ENCODE assay signal across 12 cellular contexts in the genomic region with DNA sequence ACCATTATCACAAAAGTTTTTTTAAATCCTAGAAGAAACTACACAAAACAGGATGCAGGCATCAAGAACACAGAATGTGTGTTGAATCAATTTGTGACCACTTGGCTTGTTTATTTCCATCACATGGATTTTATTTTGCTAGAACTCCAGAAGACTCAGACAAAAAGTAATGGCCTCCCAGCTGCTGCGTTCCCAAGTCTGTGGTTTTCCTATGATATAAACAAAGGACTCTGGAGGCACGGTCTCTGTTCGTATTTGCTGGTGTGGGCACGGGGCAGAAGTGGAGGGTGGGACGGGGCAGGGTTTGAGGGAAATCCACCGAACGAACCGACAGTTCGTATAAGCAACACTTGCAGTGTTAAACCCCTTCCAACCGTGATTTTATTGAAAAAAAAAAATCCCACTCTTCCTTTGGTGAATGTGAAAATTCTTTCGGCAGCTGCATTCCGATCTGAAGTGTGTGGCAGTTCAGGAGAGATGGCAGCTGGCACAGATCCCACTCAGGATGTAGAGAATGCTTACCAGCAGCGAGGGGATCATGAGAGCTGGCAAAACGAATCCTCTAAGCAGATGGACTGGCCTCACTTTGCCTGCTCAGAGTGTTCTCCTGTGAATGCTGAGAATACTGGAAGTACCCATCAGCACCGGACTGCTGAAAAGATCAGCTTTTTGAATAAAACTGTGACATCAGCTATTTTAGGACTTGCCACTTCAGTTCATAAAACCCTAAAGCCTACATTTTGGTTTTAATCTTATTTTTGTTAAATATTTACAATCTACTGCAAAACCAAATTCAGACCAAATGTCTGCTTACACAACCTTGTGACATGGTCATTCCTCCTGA.
DNase-seq lines count a peak whose midpoint lies in the region; ATAC-seq and TF ChIP-seq lines count a peak whose summit lies in the region.
"Had no signal": no experiment of that assay in that cellular context is flagged by ENCODE, and none has a peak within 500 bp of the region (broad histone marks: within the 10 kb centered on the region; RNA-seq: fewer than 3 reads in every experiment).

No MANE protein-coding gene starts in this region.

- 73 to 77% methylated on average over 15 of the region's 15 CpGs for WGBS in esophagus squamous epithelium, 2 donors

- H3K4me3 ChIP-seq in esophagus squamous epithelium (no peak overlapping the region), skeletal muscle cell (ENCODE audit: low read depth, low read length) (peak overlapping the region; percentile 24), PC-3 (ENCODE audit: low read length) (no peak overlapping the region)
- H3K4me3 ChIP-seq in naive thymus-derived CD4-positive, alpha-beta T cell (ENCODE audit: low read length), result no peak overlapping the region

- POLR2A ChIA-PET in naive thymus-derived CD8-positive, alpha-beta T cell (lab: Charles Lee), result no interaction called here
- POLR2A ChIA-PET in naive thymus-derived CD4-positive, alpha-beta T cell (lab: Charles Lee), result no interaction called here
- POLR2A ChIA-PET in PC-3 (lab: Charles Lee; ENCODE audit: unreplicated experiment), result no interaction called here

- no peaks in the 10 kb centered on the region for H4K20me1 ChIP-seq in PC-3 (ENCODE audit: low read length)

- CTCF ChIA-PET in naive thymus-derived CD4-positive, alpha-beta T cell (lab: Charles Lee), result no interaction called here
- CTCF ChIA-PET in PC-3 (lab: Charles Lee), result no interaction called here

- no TSS peak for BruUV-seq in PC-3 (replicated peaks; lab: Mats Ljungman, UMichigan)

- H3K9me3 ChIP-seq in esophagus squamous epithelium (no peaks in the 10 kb centered on the region), PC-3 (ENCODE audit: low read length) (no peaks in the 10 kb centered on the region)
- no peaks in the 10 kb centered on the region for H3K9me3 ChIP-seq in naive thymus-derived CD4-positive, alpha-beta T cell (ENCODE audit: control insufficient read depth in 2 of 3, low read length in 3 of 3)

- peak overlapping the region in 1 of 10 donors; percentile 33 for H3K27ac Mint-ChIP-seq in naive thymus-derived CD8-positive, alpha-beta T cell
- H3K27ac Mint-ChIP-seq in naive thymus-derived CD4-positive, alpha-beta T cell, result peak overlapping the region in 1 of 9 donors; percentile 45
- H3K27ac Mint-ChIP-seq: progenitor cell of endocrine pancreas had no signal

- H3K27me3 ChIP-seq in esophagus squamous epithelium (no peaks in the 10 kb centered on the region), PC-3 (ENCODE audit: low read length) (no peaks in the 10 kb centered on the region)
- H3K27me3 ChIP-seq in naive thymus-derived CD4-positive, alpha-beta T cell (ENCODE audit: control insufficient read depth in 2 of 2, insufficient read depth in 2 of 2, low read length in 2 of 2), result no peaks in the 10 kb centered on the region

- no peaks in the 10 kb centered on the region for H3K9me2 ChIP-seq in PC-3 (replicated peaks; ENCODE audit: low read length)

- TF ChIP-seq POLR2A in esophagus squamous epithelium (IDR thresholded peaks at IDR 0.05), result no peak

- ATAC-seq in naive thymus-derived CD8-positive, alpha-beta T cell, result no peak
- ATAC-seq in naive thymus-derived CD4-positive, alpha-beta T cell, result no peak
- ATAC-seq in PC-3 (no peak), GM18909 (IDR thresholded peaks at IDR 0.05; ENCODE audit: poor library complexity, unreplicated experiment) (no peak)
- ATAC-seq: HCT116 had no signal

- H3K9ac ChIP-seq in PC-3 (ENCODE audit: low read length), result no peak overlapping the region

- H3K4me2 ChIP-seq in PC-3 (ENCODE audit: low read length), result no peak overlapping the region

- no peaks in the 10 kb centered on the region for H3K4me1 Mint-ChIP-seq in naive thymus-derived CD8-positive, alpha-beta T cell
- H3K4me1 Mint-ChIP-seq in naive thymus-derived CD4-positive, alpha-beta T cell, result peaks cover 0 to 13% (median 0%) of the 10 kb centered on the region in 7 donors
- H3K4me1 Mint-ChIP-seq: activated naive CD4-positive, alpha-beta T cell treated with anti-CD3 and anti-CD28 coated beads, Interleukin-2, amount 50 U/mL, for 24 hours had no signal

- H3F3A ChIP-seq in PC-3 (ENCODE audit: low read length, unreplicated experiment), result no peaks in the 10 kb centered on the region

- H3K27me3 Mint-ChIP-seq in naive thymus-derived CD8-positive, alpha-beta T cell, result no peaks in the 10 kb centered on the region
- no peaks in the 10 kb centered on the region for H3K27me3 Mint-ChIP-seq in naive thymus-derived CD4-positive, alpha-beta T cell
- H3K27me3 Mint-ChIP-seq: activated naive CD4-positive, alpha-beta T cell treated with anti-CD3 and anti-CD28 coated beads, Interleukin-2, amount 50 U/mL, for 24 hours; progenitor cell of endocrine pancreas had no signal

- intact Hi-C loops in esophagus squamous epithelium (cut with DNase I), result no loop called here
- intact Hi-C loops in naive thymus-derived CD4-positive, alpha-beta T cell (cut with micrococcal nuclease), result no loop called here
- intact Hi-C loops in PC-3 (cut with micrococcal nuclease), result no loop called here

- H3K27ac ChIP-seq in esophagus squamous epithelium (peak overlapping the region in 3 of 4 donors; percentile 31 to 58 (median 53)), PC-3 (ENCODE audit: low read length) (no peak overlapping the region)
- no peak overlapping the region for H3K27ac ChIP-seq in naive thymus-derived CD4-positive, alpha-beta T cell (ENCODE audit: low read depth, low read length)

- DNase-seq in DMS79 treated with DMSO at 0.1 percent for 48 hours (lab: John Stamatoyannopoulos, UW), result peak; percentile 49
- DNase-seq in NCI-H2171 treated with DMSO at 0.1 percent for 48 hours (lab: John Stamatoyannopoulos, UW), result peak; percentile 63
- no peak for DNase-seq in esophagus squamous epithelium (lab: John Stamatoyannopoulos, UW)
- DNase-seq in skeletal muscle cell (ENCODE audit: low read depth), result no peak
- DNase-seq in naive thymus-derived CD8-positive, alpha-beta T cell, result no peak
- DNase-seq in naive thymus-derived CD4-positive, alpha-beta T cell, result no peak
- DNase-seq in PC-3, result no peak
- DNase-seq: DMS53 had no signal

- H2AFZ ChIP-seq in PC-3 (ENCODE audit: low read length), result no peak overlapping the region

- no peaks in the 10 kb centered on the region for H3K4me1 ChIP-seq in esophagus squamous epithelium
- no peaks in the 10 kb centered on the region for H3K4me1 ChIP-seq in naive thymus-derived CD4-positive, alpha-beta T cell (ENCODE audit: control insufficient read depth in 2 of 2, insufficient read depth in 2 of 2, low read length in 2 of 2)
- H3K4me1 ChIP-seq in PC-3 (ENCODE audit: insufficient read depth, low read length), result no peaks in the 10 kb centered on the region

- no peak overlapping the region for H3K4me3 Mint-ChIP-seq in naive thymus-derived CD8-positive, alpha-beta T cell
- no peak overlapping the region for H3K4me3 Mint-ChIP-seq in naive thymus-derived CD4-positive, alpha-beta T cell
- H3K4me3 Mint-ChIP-seq: activated naive CD4-positive, alpha-beta T cell treated with anti-CD3 and anti-CD28 coated beads, Interleukin-2, amount 50 U/mL, for 24 hours had no signal

- H3K79me2 ChIP-seq in PC-3 (ENCODE audit: low read length), result no peaks in the 10 kb centered on the region

- no peaks in the 10 kb centered on the region for H3K9me3 Mint-ChIP-seq in naive thymus-derived CD8-positive, alpha-beta T cell
- H3K9me3 Mint-ChIP-seq in naive thymus-derived CD4-positive, alpha-beta T cell, result no peaks in the 10 kb centered on the region
- H3K9me3 Mint-ChIP-seq: activated naive CD4-positive, alpha-beta T cell treated with anti-CD3 and anti-CD28 coated beads, Interleukin-2, amount 50 U/mL, for 24 hours had no signal

- peaks cover 0 to 62% (median 8%) of the 10 kb centered on the region in 3 donors for H3K36me3 Mint-ChIP-seq in naive thymus-derived CD8-positive, alpha-beta T cell
- H3K36me3 Mint-ChIP-seq in naive thymus-derived CD4-positive, alpha-beta T cell, result peaks cover 3 to 48% (median 42%) of the 10 kb centered on the region in 5 donors

- H3K36me3 ChIP-seq in esophagus squamous epithelium (peaks cover 0 to 78% (median 15%) of the 10 kb centered on the region in 3 donors), PC-3 (ENCODE audit: low read depth, low read length) (0 out of 2 replicates have a peak, but pooled peaks cover 3% of the 10 kb centered on the region)
- H3K36me3 ChIP-seq in naive thymus-derived CD4-positive, alpha-beta T cell (ENCODE audit: control insufficient read depth in 2 of 3, insufficient read depth in 3 of 3, low read length in 3 of 3), result peaks cover 5 to 38% (median 13%) of the 10 kb centered on the region in 3 experiments

- TF ChIP-seq CTCF in esophagus squamous epithelium (IDR thresholded peaks at IDR 0.05) (no peak), PC-3 (conservative IDR thresholded peaks at IDR 0.05; ENCODE audit: low read depth, low read length) (no peak)

Comparison
In these comparisons a context has a peak if more than half of its experiments do, and no peak if none do; other contexts are left out.
1. DNase-seq: peak in DMS79 treated with DMSO at 0.1 percent for 48 hours (single experiment) and NCI-H2171 treated with DMSO at 0.1 percent for 48 hours (single experiment); none in esophagus squamous epithelium (single experiment), skeletal muscle cell (single experiment), naive thymus-derived CD8-positive, alpha-beta T cell (0 of 10), naive thymus-derived CD4-positive, alpha-beta T cell (0 of 9) and PC-3 (single experiment).
2. H3K27ac ChIP-seq: peak in esophagus squamous epithelium (3 of 4); none in naive thymus-derived CD4-positive, alpha-beta T cell (single experiment) and PC-3 (single experiment).